ENCODE assay signal across 1 cellular context in genomic region chrX:149837639-149838038, GRCh38.
TF ChIP-seq lines count a peak whose summit lies in the region.

No MANE protein-coding gene starts in this region.

TF ChIP-seq in WTC11, 78 proteins besides CTCF, POLR2A, EP300 and RAD21 (continued from another document):
- no peak for TF ChIP-seq E2F4 (CRISPR knock-in tag; IDR thresholded peaks at IDR 0.05; ENCODE audit: borderline replicate concordance, low read depth)
- TF ChIP-seq ARID4B (CRISPR knock-in tag; IDR thresholded peaks at IDR 0.05; ENCODE audit: borderline replicate concordance) = no peak
- no peak for TF ChIP-seq NFYB (CRISPR knock-in tag; conservative IDR thresholded peaks at IDR 0.05; ENCODE audit: low read depth)
- no peak for TF ChIP-seq SMAD3 (CRISPR knock-in tag; IDR thresholded peaks at IDR 0.05; ENCODE audit: borderline replicate concordance)
- TF ChIP-seq ELF4 (CRISPR knock-in tag; IDR thresholded peaks at IDR 0.05; ENCODE audit: low read depth) = no peak
